37 cellular contexts compared by ENCODE assay signal in genomic region chrX:28718450-28718849, GRCh38.
"Had no signal": no experiment of that assay in that cellular context is flagged by ENCODE, and none has a peak within 500 bp of the region (broad histone marks: within the 10 kb centered on the region; RNA-seq: fewer than 3 reads in every experiment).

No MANE protein-coding gene starts in this region.

- H3K4me3 Mint-ChIP-seq: activated naive CD4-positive, alpha-beta T cell treated with anti-CD3 and anti-CD28 coated beads for 36 hours; activated naive CD4-positive, alpha-beta T cell treated with anti-CD3 and anti-CD28 coated beads, Interleukin-2, amount 10 ng/mL, durations not matched to agents 7 days and 5 days; activated naive CD4-positive, alpha-beta T cell treated with anti-CD3 and anti-CD28 coated beads, Interleukin-2, amount 50 U/mL, for 24 hours; activated naive CD8-positive, alpha-beta T cell; activated naive CD8-positive, alpha-beta T cell treated with anti-CD3 and anti-CD28 coated beads for 36 hours; activated naive CD8-positive, alpha-beta T cell treated with anti-CD3 and anti-CD28 coated beads, Interleukin-2, amount 10 ng/mL, durations not matched to agents 7 days and 5 days; activated naive CD8-positive, alpha-beta T cell treated with anti-CD3 and anti-CD28 coated beads, Interleukin-2, amount 50 U/mL, for 24 hours; activated T-cell treated with anti-CD3 and anti-CD28 coated beads, Interleukin-2, amount 50 U/mL, for 24 hours; activated T-cell treated with anti-CD3 and anti-CD28 coated beads, Interleukin-2, amount 50 U/mL, for 4 hours; activated T-cell treated with anti-CD3 and anti-CD28 coated beads, Interleukin-2, amount 50 U/mL, for 72 hours; activated T-helper 1 cell treated with anti-CD3 and anti-CD28 coated beads, Interleukin-12 subunit alpha, Interleukin-12 subunit beta, Interleukin-2, Interleukin-4 antibody, amounts not matched to agents 30 ng/mL and 10 ng/mL and 1 ng/mL, durations not matched to agents 14 hours and 24 hours and 36 hours; activated T-helper 17 cell treated with anti-CD3 and anti-CD28 coated beads, Interleukin-2, amount 50 U/mL, for 72 hours; brain; central memory CD8-positive, alpha-beta T cell had no signal

- H3K36me3 Mint-ChIP-seq: activated naive CD4-positive, alpha-beta T cell treated with anti-CD3 and anti-CD28 coated beads, Interleukin-2, amount 10 ng/mL, durations not matched to agents 7 days and 5 days; activated naive CD4-positive, alpha-beta T cell treated with anti-CD3 and anti-CD28 coated beads, Interleukin-2, amount 50 U/mL, for 24 hours; activated naive CD8-positive, alpha-beta T cell; activated naive CD8-positive, alpha-beta T cell treated with anti-CD3 and anti-CD28 coated beads for 36 hours; activated naive CD8-positive, alpha-beta T cell treated with anti-CD3 and anti-CD28 coated beads, Interleukin-2, amount 10 ng/mL, durations not matched to agents 7 days and 5 days had no signal

- H3K27me3 ChIP-seq: adrenal gland, ascending aorta, body of pancreas, brain microvascular endothelial cell, breast epithelium, cardiac muscle cell had no signal

- H3K9me3 ChIP-seq: adrenal gland, ascending aorta, body of pancreas, breast epithelium had no signal

- DNase-seq: activated effector memory CD4-positive, alpha-beta T cell treated with anti-CD3 and anti-CD28 coated beads, Interleukin-2, amount 50 U/mL, for 16 hours; activated effector memory CD4-positive, alpha-beta T cell treated with Interleukin-2 at 50 U/mL for 16 hours; activated gamma-delta T cell; activated naive CD4-positive, alpha-beta T cell; activated naive CD4-positive, alpha-beta T cell treated with anti-CD3 and anti-CD28 coated beads for 36 hours; activated naive CD4-positive, alpha-beta T cell treated with anti-CD3 and anti-CD28 coated beads, Interleukin-2, amount 10 ng/mL, durations not matched to agents 7 days and 5 days; activated naive CD4-positive, alpha-beta T cell treated with anti-CD3 and anti-CD28 coated beads, Interleukin-2, amount 50 U/mL, for 16 hours; activated naive CD4-positive, alpha-beta T cell treated with Interleukin-2 at 50 U/mL for 16 hours; activated naive CD8-positive, alpha-beta T cell treated with anti-CD3 and anti-CD28 coated beads for 36 hours; activated naive CD8-positive, alpha-beta T cell treated with anti-CD3 and anti-CD28 coated beads, Interleukin-2, amount 10 ng/mL, durations not matched to agents 7 days and 5 days; activated naive CD8-positive, alpha-beta T cell treated with anti-CD3 and anti-CD28 coated beads, Interleukin-2, amount 50 U/mL, for 24 hours; activated T-cell treated with anti-CD3 and anti-CD28 coated beads, Interleukin-2, amount 50 U/mL, for 24 hours; activated T-cell treated with anti-CD3 and anti-CD28 coated beads, Interleukin-2, amount 50 U/mL, for 4 hours; activated T-cell treated with anti-CD3 and anti-CD28 coated beads, Interleukin-2, amount 50 U/mL, for 48 hours; activated T-cell treated with anti-CD3 and anti-CD28 coated beads, Interleukin-2, amount 50 U/mL, for 72 hours; adrenal gland; amniotic stem cell; amygdala; anterior cingulate cortex; aorta; body of pancreas; brain microvascular endothelial cell; caudate nucleus; central memory CD4-positive, alpha-beta T cell; cerebellar nuclear complex had no signal

- H3K4me3 ChIP-seq: adrenal gland, ascending aorta, body of pancreas, breast epithelium, cardiac muscle cell had no signal

- H3K4me1 ChIP-seq: adrenal gland, ascending aorta, body of pancreas, breast epithelium had no signal

- H3K27me3 Mint-ChIP-seq: activated naive CD4-positive, alpha-beta T cell treated with anti-CD3 and anti-CD28 coated beads, Interleukin-2, amount 10 ng/mL, durations not matched to agents 7 days and 5 days; activated naive CD4-positive, alpha-beta T cell treated with anti-CD3 and anti-CD28 coated beads, Interleukin-2, amount 50 U/mL, for 24 hours; activated naive CD8-positive, alpha-beta T cell; activated naive CD8-positive, alpha-beta T cell treated with anti-CD3 and anti-CD28 coated beads for 36 hours; activated naive CD8-positive, alpha-beta T cell treated with anti-CD3 and anti-CD28 coated beads, Interleukin-2, amount 10 ng/mL, durations not matched to agents 7 days and 5 days; activated naive CD8-positive, alpha-beta T cell treated with anti-CD3 and anti-CD28 coated beads, Interleukin-2, amount 50 U/mL, for 24 hours; activated T-cell treated with anti-CD3 and anti-CD28 coated beads, Interleukin-2, amount 50 U/mL, for 24 hours; activated T-helper 17 cell treated with anti-CD3 and anti-CD28 coated beads, Interleukin-2, amount 50 U/mL, for 72 hours; brain; central memory CD8-positive, alpha-beta T cell had no signal

- FAIRE-seq: bronchial epithelial cell had no signal

- H3K36me3 ChIP-seq: adrenal gland, ascending aorta, brain microvascular endothelial cell, breast epithelium, cardiac muscle cell had no signal

- H3K4me1 Mint-ChIP-seq: activated naive CD4-positive, alpha-beta T cell treated with anti-CD3 and anti-CD28 coated beads, Interleukin-2, amount 10 ng/mL, durations not matched to agents 7 days and 5 days; activated naive CD4-positive, alpha-beta T cell treated with anti-CD3 and anti-CD28 coated beads, Interleukin-2, amount 50 U/mL, for 24 hours; activated naive CD8-positive, alpha-beta T cell treated with anti-CD3 and anti-CD28 coated beads for 36 hours; activated naive CD8-positive, alpha-beta T cell treated with anti-CD3 and anti-CD28 coated beads, Interleukin-2, amount 10 ng/mL, durations not matched to agents 7 days and 5 days; activated naive CD8-positive, alpha-beta T cell treated with anti-CD3 and anti-CD28 coated beads, Interleukin-2, amount 50 U/mL, for 24 hours; activated T-helper 17 cell treated with anti-CD3 and anti-CD28 coated beads, Interleukin-2, amount 50 U/mL, for 72 hours; brain; central memory CD8-positive, alpha-beta T cell had no signal

- H3K27ac ChIP-seq: adrenal gland, ascending aorta, body of pancreas, brain microvascular endothelial cell, breast epithelium, cardiac muscle cell had no signal

- H3K9me3 Mint-ChIP-seq: activated naive CD4-positive, alpha-beta T cell treated with anti-CD3 and anti-CD28 coated beads for 36 hours; activated naive CD4-positive, alpha-beta T cell treated with anti-CD3 and anti-CD28 coated beads, Interleukin-2, amount 10 ng/mL, durations not matched to agents 7 days and 5 days; activated naive CD4-positive, alpha-beta T cell treated with anti-CD3 and anti-CD28 coated beads, Interleukin-2, amount 50 U/mL, for 24 hours; activated naive CD8-positive, alpha-beta T cell treated with anti-CD3 and anti-CD28 coated beads, Interleukin-2, amount 10 ng/mL, durations not matched to agents 7 days and 5 days; activated naive CD8-positive, alpha-beta T cell treated with anti-CD3 and anti-CD28 coated beads, Interleukin-2, amount 50 U/mL, for 24 hours; activated T-cell treated with anti-CD3 and anti-CD28 coated beads, Interleukin-2, amount 50 U/mL, for 24 hours; activated T-cell treated with anti-CD3 and anti-CD28 coated beads, Interleukin-2, amount 50 U/mL, for 4 hours; activated T-helper 1 cell treated with anti-CD3 and anti-CD28 coated beads, Interleukin-12 subunit alpha, Interleukin-12 subunit beta, Interleukin-2, Interleukin-4 antibody, amounts not matched to agents 30 ng/mL and 10 ng/mL and 1 ng/mL, durations not matched to agents 14 hours and 24 hours and 36 hours; activated T-helper 17 cell treated with anti-CD3 and anti-CD28 coated beads, Interleukin-2, amount 50 U/mL, for 72 hours; central memory CD8-positive, alpha-beta T cell had no signal

- H3K27ac Mint-ChIP-seq: activated naive CD4-positive, alpha-beta T cell treated with anti-CD3 and anti-CD28 coated beads for 36 hours; activated naive CD4-positive, alpha-beta T cell treated with anti-CD3 and anti-CD28 coated beads, Interleukin-2, amount 10 ng/mL, durations not matched to agents 7 days and 5 days; activated naive CD4-positive, alpha-beta T cell treated with anti-CD3 and anti-CD28 coated beads, Interleukin-2, amount 50 U/mL, for 24 hours; activated naive CD4-positive, alpha-beta T cell treated with anti-CD3 and anti-CD28 coated beads, Interleukin-2, amount 50 U/mL, for 72 hours; activated naive CD8-positive, alpha-beta T cell; activated naive CD8-positive, alpha-beta T cell treated with anti-CD3 and anti-CD28 coated beads for 36 hours; activated naive CD8-positive, alpha-beta T cell treated with anti-CD3 and anti-CD28 coated beads, Interleukin-2, amount 10 ng/mL, durations not matched to agents 7 days and 5 days; activated naive CD8-positive, alpha-beta T cell treated with anti-CD3 and anti-CD28 coated beads, Interleukin-2, amount 50 U/mL, for 24 hours; activated T-cell treated with anti-CD3 and anti-CD28 coated beads, Interleukin-2, amount 50 U/mL, for 24 hours; activated T-cell treated with anti-CD3 and anti-CD28 coated beads, Interleukin-2, amount 50 U/mL, for 72 hours; activated T-helper 1 cell treated with anti-CD3 and anti-CD28 coated beads, Interleukin-12 subunit alpha, Interleukin-12 subunit beta, Interleukin-2, Interleukin-4 antibody, amounts not matched to agents 30 ng/mL and 10 ng/mL and 1 ng/mL, durations not matched to agents 14 hours and 24 hours and 36 hours; activated T-helper 17 cell treated with anti-CD3 and anti-CD28 coated beads, Interleukin-2, amount 50 U/mL, for 72 hours; activated T-helper 2 cell treated with anti-CD3 and anti-CD28 coated beads, Interferon-gamma antibody, Interleukin-2, Interleukin-4, amounts not matched to agents 10 μg/mL and 5 μg/mL and 100 μg/mL, durations not matched to agents 14 hours and 24 hours and 36 hours; brain had no signal

- ATAC-seq: activated naive CD4-positive, alpha-beta T cell treated with anti-CD3 and anti-CD28 coated beads, Interleukin-2, amount 50 U/mL, for 72 hours; activated naive CD8-positive, alpha-beta T cell treated with anti-CD3 and anti-CD28 coated beads, Interleukin-2, amount 50 U/mL, for 24 hours; activated T-cell treated with anti-CD3 and anti-CD28 coated beads, Interleukin-2, amount 50 U/mL, for 4 hours; activated T-cell treated with anti-CD3 and anti-CD28 coated beads, Interleukin-2, amount 50 U/mL, for 72 hours; activated T-helper 17 cell treated with anti-CD3 and anti-CD28 coated beads, Interleukin-2, amount 50 U/mL, for 72 hours; body of pancreas had no signal
